In genomic region chr5:127875235-127876021, GRCh38 we compare ENCODE assay signal across 8 cellular contexts.
DNase-seq lines count a peak whose midpoint lies in the region; ATAC-seq and TF ChIP-seq lines count a peak whose summit lies in the region.

No MANE protein-coding gene starts in this region.

- no peaks in the 10 kb centered on the region for H3K4me1 Mint-ChIP-seq in CD4-positive, CD25-positive, alpha-beta regulatory T cell

- peak in 2 of 3 donors; percentile 7 to 32 for DNase-seq in CD4-positive, CD25-positive, alpha-beta regulatory T cell
- DNase-seq in NCI-H187 treated with DMSO at 0.1 percent for 48 hours (lab: John Stamatoyannopoulos, UW) (peak; percentile 72), fibroblast of peridontal ligament (ENCODE audit: extremely low read depth) (peak; percentile 70), neuronal stem cell (ENCODE audit: low spot score) (peak; percentile 14), amniotic stem cell (lab: John Stamatoyannopoulos, UW) (no peak)

- no peak overlapping the region for H3K27ac ChIP-seq in CD4-positive, CD25-positive, alpha-beta regulatory T cell (ENCODE audit: insufficient read depth, low read length, poor library complexity, severe bottlenecking)
- H3K27ac ChIP-seq in neuronal stem cell (replicated peaks; ENCODE audit: low read length) = no peak overlapping the region

- H3K4ac ChIP-seq in neuronal stem cell (ENCODE audit: low read length) = no peak overlapping the region

- no peak overlapping the region for H3K23ac ChIP-seq in neuronal stem cell (ENCODE audit: low read depth, low read length, poor library complexity)

- H2BK15ac ChIP-seq in neuronal stem cell (ENCODE audit: low read length) = no peak overlapping the region

- WGBS in neuronal stem cell (ENCODE audit: extremely low coverage in 2 of 2, insufficient read length in 2 of 2, insufficient replicate concordance in 1 of 2), 2 donors = no CpG with 5 or more reads among the region's 8 CpGs

- H3K36me3 Mint-ChIP-seq in CD4-positive, CD25-positive, alpha-beta regulatory T cell = no peaks in the 10 kb centered on the region

- no peak overlapping the region for H4K8ac ChIP-seq in neuronal stem cell (ENCODE audit: low read depth, low read length)

- peaks cover 5% of the 10 kb centered on the region for H3K27me3 Mint-ChIP-seq in CD4-positive, CD25-positive, alpha-beta regulatory T cell

- no peaks in the 10 kb centered on the region for H3K79me1 ChIP-seq in neuronal stem cell (ENCODE audit: low read depth, low read length)

- no peak overlapping the region for H2AK5ac ChIP-seq in neuronal stem cell (ENCODE audit: low read depth, low read length)

- H3K9me3 ChIP-seq in CD4-positive, CD25-positive, alpha-beta regulatory T cell (ENCODE audit: control insufficient read depth in 2 of 2, low read length in 2 of 2) = no peaks in the 10 kb centered on the region
- H3K9me3 ChIP-seq in neuronal stem cell (replicated peaks in 1 of 2; ENCODE audit: control insufficient read depth in 2 of 2, insufficient read depth in 1 of 2, low read depth in 1 of 2, low read length in 2 of 2) = no peaks in the 10 kb centered on the region

- H3K4me1 ChIP-seq in CD4-positive, CD25-positive, alpha-beta regulatory T cell (ENCODE audit: control insufficient read depth, insufficient read depth, low read length, poor library complexity, severe bottlenecking) = no peaks in the 10 kb centered on the region
- peaks cover 3 to 13% of the 10 kb centered on the region in 2 donors for H3K4me1 ChIP-seq in neuronal stem cell (ENCODE audit: control insufficient read depth in 2 of 2, insufficient read depth in 1 of 2, low read depth in 1 of 2, low read length in 2 of 2)

- peak overlapping the region; percentile 72 for H2AFZ ChIP-seq in neuronal stem cell (ENCODE audit: low read length)

- no peak overlapping the region for H2BK5ac ChIP-seq in neuronal stem cell (ENCODE audit: low read length)

- no peak overlapping the region for H3K4me2 ChIP-seq in neuronal stem cell (ENCODE audit: insufficient read depth, low read length, poor library complexity, severe bottlenecking)

- H2BK120ac ChIP-seq in neuronal stem cell (ENCODE audit: low read depth, low read length) = no peak overlapping the region

- no peak overlapping the region for H3K4me3 ChIP-seq in CD4-positive, CD25-positive, alpha-beta regulatory T cell (ENCODE audit: low read depth, low read length)
- H3K4me3 ChIP-seq in WI38 (ENCODE audit: low read depth, low read length) = no peak overlapping the region
- H3K4me3 ChIP-seq in neuronal stem cell (ENCODE audit: low read length in 2 of 2) = no peak overlapping the region

- H3K27me3 ChIP-seq in CD4-positive, CD25-positive, alpha-beta regulatory T cell (ENCODE audit: control insufficient read depth, insufficient read depth, low read length) = peaks cover 3% of the 10 kb centered on the region
- H3K27me3 ChIP-seq in neuronal stem cell (ENCODE audit: control insufficient read depth in 3 of 3, insufficient read depth in 3 of 3, low read depth in 1 of 3, low read length in 3 of 3) = no peaks in the 10 kb centered on the region

- no peak overlapping the region for H3K9ac ChIP-seq in neuronal stem cell (ENCODE audit: low read depth, low read length, poor library complexity)

- no peak overlapping the region for H3K14ac ChIP-seq in neuronal stem cell (ENCODE audit: low read length)

- H4K91ac ChIP-seq in neuronal stem cell (ENCODE audit: low read depth, low read length, poor library complexity) = no peak overlapping the region

- peak; percentile 31 to 52 for ATAC-seq in CD4-positive, CD25-positive, alpha-beta regulatory T cell (ENCODE audit: low read depth in 2 of 2)
- peak; percentile 75 for ATAC-seq in GM18520 (IDR thresholded peaks at IDR 0.05; ENCODE audit: unreplicated experiment)
- peak; percentile 86 for ATAC-seq in HG02884 (IDR thresholded peaks at IDR 0.05; ENCODE audit: unreplicated experiment)

- no peaks in the 10 kb centered on the region for H3K36me3 ChIP-seq in CD4-positive, CD25-positive, alpha-beta regulatory T cell (ENCODE audit: control insufficient read depth, insufficient read depth, low read length)
- no peaks in the 10 kb centered on the region for H3K36me3 ChIP-seq in neuronal stem cell (replicated peaks in 1 of 2; ENCODE audit: control insufficient read depth in 2 of 2, insufficient read depth in 2 of 2, low read length in 2 of 2)

- H3K18ac ChIP-seq in neuronal stem cell (ENCODE audit: low read length) = no peak overlapping the region

- H2BK12ac ChIP-seq in neuronal stem cell (ENCODE audit: low read length) = no peak overlapping the region

- no peak overlapping the region for H3K4me3 Mint-ChIP-seq in CD4-positive, CD25-positive, alpha-beta regulatory T cell

- peak; percentile 26; the same call in 1 of the 2 replicates for TF ChIP-seq CTCF in WI38 (IDR thresholded peaks at IDR 0.05; ENCODE audit: low read depth, low read length)

- H3K9me3 Mint-ChIP-seq in CD4-positive, CD25-positive, alpha-beta regulatory T cell = no peaks in the 10 kb centered on the region

- no peak overlapping the region for H3K27ac Mint-ChIP-seq in CD4-positive, CD25-positive, alpha-beta regulatory T cell
